In genomic region chr12:113874326-113874725, GRCh38 we compare ENCODE assay signal across 20 cellular contexts.
"Had no signal": no experiment of that assay in that cellular context is flagged by ENCODE, and none has a peak within 500 bp of the region (broad histone marks: within the 10 kb centered on the region; RNA-seq: fewer than 3 reads in every experiment).

No MANE protein-coding gene starts in this region.

- H3K4me1 Mint-ChIP-seq: activated B cell treated with CpG ODN at 0.5 μM for 24 hours; activated CD4-positive, alpha-beta T cell treated with anti-CD3 and anti-CD28 coated beads, Interleukin-2, amount 10 ng/mL, durations not matched to agents 24 days and 14 days; activated CD8-positive, alpha-beta memory T cell treated with anti-CD3 and anti-CD28 coated beads, Interleukin-2, amount 10 ng/mL, durations not matched to agents 7 days and 5 days; activated naive CD4-positive, alpha-beta T cell treated with anti-CD3 and anti-CD28 coated beads, Interleukin-2, amount 10 ng/mL, durations not matched to agents 7 days and 5 days; activated naive CD8-positive, alpha-beta T cell treated with anti-CD3 and anti-CD28 coated beads for 36 hours had no signal

- H3K9ac ChIP-seq: KMS-11 had no signal

- H3K27me3 ChIP-seq: Peyer's patch had no signal

- H3K27ac Mint-ChIP-seq: activated B cell treated with CpG ODN at 0.5 μM for 24 hours; activated CD4-positive, alpha-beta T cell treated with anti-CD3 and anti-CD28 coated beads, Interleukin-2, amount 10 ng/mL, durations not matched to agents 24 days and 14 days; activated CD8-positive, alpha-beta memory T cell treated with anti-CD3 and anti-CD28 coated beads, Interleukin-2, amount 10 ng/mL, durations not matched to agents 7 days and 5 days; activated naive CD4-positive, alpha-beta T cell treated with anti-CD3 and anti-CD28 coated beads, Interleukin-2, amount 10 ng/mL, durations not matched to agents 7 days and 5 days; activated naive CD8-positive, alpha-beta T cell treated with anti-CD3 and anti-CD28 coated beads for 36 hours; T-helper 1 cell treated with Interleukin-12 subunit alpha and Interleukin-12 subunit beta and Interleukin-4 antibody, amounts not matched to agents 30 μg/mL and 1 μg/mL, for 36 hours had no signal

- H3K4me2 ChIP-seq: KMS-11 had no signal

- H3K4me3 ChIP-seq: Peyer's patch had no signal

- H3K9me3 Mint-ChIP-seq: activated B cell treated with CpG ODN at 0.5 μM for 24 hours; activated CD4-positive, alpha-beta T cell treated with anti-CD3 and anti-CD28 coated beads, Interleukin-2, amount 10 ng/mL, durations not matched to agents 24 days and 14 days; activated naive CD4-positive, alpha-beta T cell treated with anti-CD3 and anti-CD28 coated beads, Interleukin-2, amount 10 ng/mL, durations not matched to agents 7 days and 5 days; activated naive CD8-positive, alpha-beta T cell treated with anti-CD3 and anti-CD28 coated beads for 36 hours; activated T-cell treated with anti-CD3 and anti-CD28 coated beads, Interleukin-2, amount 50 U/mL, for 4 hours; activated T-helper 17 cell treated with anti-CD3 and anti-CD28 coated beads, Interleukin-2, amount 50 U/mL, for 72 hours; T-helper 1 cell treated with Interleukin-12 subunit alpha and Interleukin-12 subunit beta and Interleukin-4 antibody, amounts not matched to agents 30 μg/mL and 1 μg/mL, for 36 hours had no signal

- H3K36me3 Mint-ChIP-seq: activated CD8-positive, alpha-beta memory T cell treated with anti-CD3 and anti-CD28 coated beads, Interleukin-2, amount 10 ng/mL, durations not matched to agents 7 days and 5 days had no signal

- H3K4me1 ChIP-seq: Peyer's patch had no signal

- H3K27me3 Mint-ChIP-seq: activated B cell treated with CpG ODN at 0.5 μM for 24 hours; activated CD4-positive, alpha-beta T cell treated with anti-CD3 and anti-CD28 coated beads, Interleukin-2, amount 10 ng/mL, durations not matched to agents 24 days and 14 days; activated CD8-positive, alpha-beta memory T cell treated with anti-CD3 and anti-CD28 coated beads, Interleukin-2, amount 10 ng/mL, durations not matched to agents 7 days and 5 days; activated naive CD4-positive, alpha-beta T cell treated with anti-CD3 and anti-CD28 coated beads, Interleukin-2, amount 10 ng/mL, durations not matched to agents 7 days and 5 days; activated naive CD8-positive, alpha-beta T cell treated with anti-CD3 and anti-CD28 coated beads for 36 hours; activated T-helper 17 cell treated with anti-CD3 and anti-CD28 coated beads, Interleukin-2, amount 50 U/mL, for 72 hours had no signal

- ATAC-seq: activated CD8-positive, alpha-beta memory T cell treated with anti-CD3 and anti-CD28 coated beads, Interleukin-2, amount 10 ng/mL, durations not matched to agents 7 days and 5 days; activated T-cell treated with anti-CD3 and anti-CD28 coated beads, Interleukin-2, amount 50 U/mL, for 4 hours; activated T-helper 17 cell treated with anti-CD3 and anti-CD28 coated beads, Interleukin-2, amount 50 U/mL, for 72 hours had no signal

- H3K9me3 ChIP-seq: Peyer's patch had no signal

- H3K4me3 Mint-ChIP-seq: activated B cell treated with CpG ODN at 0.5 μM for 24 hours; activated CD4-positive, alpha-beta T cell treated with anti-CD3 and anti-CD28 coated beads, Interleukin-2, amount 10 ng/mL, durations not matched to agents 24 days and 14 days; activated CD8-positive, alpha-beta memory T cell treated with anti-CD3 and anti-CD28 coated beads, Interleukin-2, amount 10 ng/mL, durations not matched to agents 7 days and 5 days; activated naive CD4-positive, alpha-beta T cell treated with anti-CD3 and anti-CD28 coated beads, Interleukin-2, amount 10 ng/mL, durations not matched to agents 7 days and 5 days; activated naive CD8-positive, alpha-beta T cell treated with anti-CD3 and anti-CD28 coated beads for 36 hours; activated T-cell treated with anti-CD3 and anti-CD28 coated beads, Interleukin-2, amount 50 U/mL, for 4 hours; activated T-helper 17 cell treated with anti-CD3 and anti-CD28 coated beads, Interleukin-2, amount 50 U/mL, for 72 hours; T-helper 1 cell treated with Interleukin-12 subunit alpha and Interleukin-12 subunit beta and Interleukin-4 antibody, amounts not matched to agents 30 μg/mL and 1 μg/mL, for 36 hours had no signal

- DNase-seq: activated B cell treated with CpG ODN at 0.5 μM for 24 hours; activated CD4-positive, alpha-beta T cell treated with anti-CD3 and anti-CD28 coated beads for 1 hour; activated CD4-positive, alpha-beta T cell treated with anti-CD3 and anti-CD28 coated beads, Interleukin-2, amount 10 ng/mL, durations not matched to agents 24 days and 14 days; activated CD4-positive, alpha-beta T cell treated with anti-CD3 and anti-CD28 coated beads, Interleukin-2, amount 50 U/mL, for 48 hours; activated CD8-positive, alpha-beta memory T cell treated with anti-CD3 and anti-CD28 coated beads, Interleukin-2, amount 10 ng/mL, durations not matched to agents 7 days and 5 days; activated gamma-delta T cell treated with Interleukin-2 at 50 U/mL for 16 hours; activated naive CD4-positive, alpha-beta T cell treated with anti-CD3 and anti-CD28 coated beads, Interleukin-2, amount 10 ng/mL, durations not matched to agents 7 days and 5 days; activated naive CD8-positive, alpha-beta T cell treated with anti-CD3 and anti-CD28 coated beads for 36 hours; activated T-cell treated with anti-CD3 and anti-CD28 coated beads, Interleukin-2, amount 50 U/mL, for 4 hours; NCI-H1105 treated with DMSO at 0.1 percent for 48 hours; NCI-H1436 treated with DMSO at 0.1 percent for 48 hours; NCI-H187; NCI-H2081; NCI-H510A treated with DMSO at 0.1 percent for 48 hours; SHP77 had no signal

- H3K27ac ChIP-seq: KMS-11, Peyer's patch, RWPE1 had no signal
